In the genomic region with DNA sequence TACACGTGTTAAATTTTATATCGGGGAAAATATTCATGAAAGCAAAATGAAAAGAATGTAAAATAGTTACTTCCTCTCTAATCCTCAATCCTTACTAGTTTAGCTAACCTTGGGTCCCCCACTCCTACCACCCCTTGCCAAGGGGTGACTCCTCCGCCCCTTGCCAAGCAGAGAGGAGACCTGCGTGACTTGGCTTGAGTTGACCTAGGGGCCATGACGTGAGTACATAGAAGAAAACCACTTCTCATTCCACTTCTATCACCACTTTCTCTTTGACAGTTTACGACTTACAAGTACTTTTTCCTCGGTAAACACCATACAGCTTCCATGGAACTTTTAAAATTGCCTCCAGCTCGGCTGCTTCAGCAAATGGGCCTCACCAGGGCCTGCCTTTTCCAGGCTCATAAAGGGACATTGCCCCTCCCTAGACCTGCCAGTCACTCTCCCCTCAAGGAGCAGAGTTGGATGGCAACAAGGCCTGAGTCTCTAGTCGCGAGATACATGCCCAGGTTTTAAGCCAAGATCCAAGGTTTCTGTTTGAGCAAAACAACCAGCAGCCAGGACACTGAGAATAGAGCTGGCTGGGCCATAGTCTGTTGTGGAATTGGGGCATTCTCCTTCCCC, we compare ENCODE assay signal across 18 cellular contexts.
"Had no signal": no experiment of that assay in that cellular context is flagged by ENCODE, and none has a peak within 500 bp of the region (broad histone marks: within the 10 kb centered on the region; RNA-seq: fewer than 3 reads in every experiment).

No MANE protein-coding gene starts in this region.

- H3K4me1 ChIP-seq: left ventricle myocardium inferior, prostate gland, spleen, testis had no signal

- ATAC-seq: sciatic nerve had no signal

- DNase-seq: amniotic stem cell; cortex of kidney; effector CD8-positive, alpha-beta T cell; esophagus squamous epithelium; left ventricle myocardium inferior; testis had no signal

- H3K4me1 Mint-ChIP-seq: nephron had no signal

- H3K27me3 ChIP-seq: body of pancreas, esophagus squamous epithelium, hepatocyte, spleen, testis had no signal

- H3K27ac Mint-ChIP-seq: activated CD4-positive, alpha-beta T cell treated with anti-CD3 and anti-CD28 coated beads for 36 hours; memory B cell; nephron had no signal

- H3K9me3 ChIP-seq: body of pancreas, esophagus squamous epithelium, left ventricle myocardium inferior, mucosa of descending colon, prostate gland, spleen, testis had no signal

- H3K9me3 Mint-ChIP-seq: memory B cell; nephron; stimulated activated naive CD8-positive, alpha-beta T cell treated with anti-CD3 and anti-CD28 coated beads, Interleukin-15, Interleukin-2, amounts not matched to agents 100 ng/mL and 50 ng/mL, for 24 hours had no signal

- H3K27ac ChIP-seq: body of pancreas, esophagus squamous epithelium, hepatocyte, left ventricle myocardium inferior, prostate gland, spleen, testis had no signal

- H3K4me3 ChIP-seq: body of pancreas, esophagus squamous epithelium, hepatocyte, left ventricle myocardium inferior, mucosa of descending colon, prostate gland, spleen, testis had no signal

- H3K27me3 Mint-ChIP-seq: activated CD4-positive, alpha-beta T cell treated with anti-CD3 and anti-CD28 coated beads for 36 hours; memory B cell; stimulated activated naive CD8-positive, alpha-beta T cell treated with anti-CD3 and anti-CD28 coated beads, Interleukin-15, Interleukin-2, amounts not matched to agents 100 ng/mL and 50 ng/mL, for 24 hours had no signal

- H3K36me3 Mint-ChIP-seq: memory B cell had no signal

- FAIRE-seq: endothelial cell of umbilical vein, keratinocyte had no signal

- H3K4me3 Mint-ChIP-seq: activated CD4-positive, alpha-beta T cell treated with anti-CD3 and anti-CD28 coated beads for 36 hours; memory B cell; nephron had no signal

- H3K36me3 ChIP-seq: prostate gland, spleen had no signal
